ENCODE assay signal across 12 cellular contexts in genomic region chr9:34650816-34651215, GRCh38. TPM values are rescaled to one million over a fixed set of nuclear protein-coding genes. Genes with fewer than 3 reads are reported as not detected.
DNase-seq lines count a peak whose midpoint lies in the region; ATAC-seq, FAIRE-seq and TF ChIP-seq lines count a peak whose summit lies in the region.
"Had no signal": no experiment of that assay in that cellular context is flagged by ENCODE, and none has a peak within 500 bp of the region (broad histone marks: within the 10 kb centered on the region; RNA-seq: fewer than 3 reads in every experiment).

No MANE protein-coding gene starts in this region.

- H3F3A ChIP-seq in smooth muscle cell (ENCODE audit: low read depth): peaks cover 17% of the 10 kb centered on the region

- TF ChIP-seq CTCF in astrocyte of the spinal cord (IDR thresholded peaks at IDR 0.05; ENCODE audit: low read depth, low read length) (no peak), HepG2 (CRISPR knock-in tag; IDR thresholded peaks at IDR 0.05) (no peak), smooth muscle cell (IDR thresholded peaks at IDR 0.05; ENCODE audit: borderline replicate concordance, insufficient read depth, poor library complexity, severe bottlenecking) (no peak), lower leg skin (IDR thresholded peaks at IDR 0.05) (no peak)

- H2AFZ ChIP-seq in HepG2 (ENCODE audit: low read length) (no peak overlapping the region), smooth muscle cell (ENCODE audit: low read depth) (no peak overlapping the region)

- H3K27ac ChIP-seq in HepG2 (ENCODE audit: extremely low read length, insufficient read depth, low read length): peak overlapping the region; percentile 75
- peak overlapping the region; percentile 79 for H3K27ac ChIP-seq in smooth muscle cell (ENCODE audit: low read depth)

- H4K20me1 ChIP-seq in HepG2 (ENCODE audit: insufficient read depth, low read length): no peaks in the 10 kb centered on the region
- no peaks in the 10 kb centered on the region for H4K20me1 ChIP-seq in smooth muscle cell (ENCODE audit: low read depth)

- ATAC-seq in HepG2: no peak

- CTCF ChIA-PET in HepG2 (lab: Yijun Ruan, JAX; ENCODE audit: low intra/inter-chr PET ratio, low total read pairs): interaction anchor here (0.9 kb wide), 1 partner anchor 14 kb away, joined by 3 read pairs; no protein-coding TSS in a partner anchor

- BruUV-seq in HepG2 (replicated peaks; lab: Mats Ljungman, UMichigan): no TSS peak

- peak overlapping the region; percentile 68; the same call in 1 of the 2 replicates for H3K9ac ChIP-seq in HepG2 (ENCODE audit: insufficient read depth, low read depth, low read length)
- no peak overlapping the region for H3K9ac ChIP-seq in smooth muscle cell (ENCODE audit: low read depth)

- no peaks in the 10 kb centered on the region for H3K9me3 ChIP-seq in HepG2 (ENCODE audit: low read length)
- no peaks in the 10 kb centered on the region for H3K9me3 ChIP-seq in smooth muscle cell (replicated peaks; ENCODE audit: low read depth)

- H3K4me3 ChIP-seq in astrocyte of the spinal cord (ENCODE audit: low read depth, low read length) (no peak overlapping the region), HepG2 (replicated peaks in 1 of 3; ENCODE audit: insufficient read depth in 1 of 3, low read depth in 2 of 3, low read length in 3 of 3) (no peak overlapping the region), smooth muscle cell (no peak overlapping the region), lower leg skin (ENCODE audit: low read depth, poor library complexity, severe bottlenecking) (no peak overlapping the region)

- peaks cover 16% of the 10 kb centered on the region for H3K79me2 ChIP-seq in HepG2 (ENCODE audit: insufficient read depth, low read length)
- H3K79me2 ChIP-seq in smooth muscle cell (ENCODE audit: low read depth): peaks cover 21% of the 10 kb centered on the region

- POLR2A ChIA-PET in HepG2 (lab: Yijun Ruan, JAX): interaction anchor here (1.4 to 3.1 kb wide), 2 partner anchors 8 to 13 kb away, joined by 6 to 29 read pairs; partner anchors contain the start of gene SIGMAR1

- no peak for FAIRE-seq in HepG2 (lab: Jason Lieb, UNC)
- FAIRE-seq: bronchial epithelial cell had no signal

- no peak for TF ChIP-seq RAD21 in Ishikawa (IDR thresholded peaks at IDR 0.05; ENCODE audit: low read depth)
- TF ChIP-seq RAD21 in HepG2 (CRISPR knock-in tag; IDR thresholded peaks at IDR 0.05): no peak

- H3K36me3 ChIP-seq in HepG2 (replicated peaks in 1 of 2; ENCODE audit: control insufficient read depth in 1 of 2, insufficient read depth in 2 of 2, low read length in 2 of 2): peaks cover 8 to 18% of the 10 kb centered on the region in 2 experiments
- H3K36me3 ChIP-seq in smooth muscle cell (ENCODE audit: low read depth): no peaks in the 10 kb centered on the region

- peaks cover 62% of the 10 kb centered on the region for H3K4me1 ChIP-seq in HepG2 (ENCODE audit: insufficient read depth, low read length)
- peaks cover 27% of the 10 kb centered on the region for H3K4me1 ChIP-seq in smooth muscle cell (ENCODE audit: low read depth)

- TF ChIP-seq EP300 in Ishikawa (IDR thresholded peaks at IDR 0.05; ENCODE audit: borderline replicate concordance): no peak
- TF ChIP-seq EP300 in HepG2 (IDR thresholded peaks at IDR 0.05; ENCODE audit: low read depth in 2 of 2, low read length in 2 of 2): no peak
- TF ChIP-seq EP300 in HepG2 (CRISPR knock-in tag; IDR thresholded peaks at IDR 0.05; ENCODE audit: borderline replicate concordance): no peak

- 61% methylated on average over 5 of the region's 5 CpGs for WGBS in HepG2 (ENCODE audit: low lambda C conversion rate)
- 87% methylated on average over 5 of the region's 5 CpGs for WGBS in smooth muscle cell (ENCODE audit: low lambda C conversion rate)
- 46 to 73% methylated on average over 5 of the region's 5 CpGs for WGBS in lower leg skin, 2 donors

- in situ Hi-C loops in astrocyte of the spinal cord (cut with HindIII; ENCODE audit: low sequenced_read_pairs) (no loop called here), HepG2 (cut with HindIII; ENCODE audit: extremely low pct_ligation_motif_present, low pct_unique_long_range_greater_than_20kb) (no loop called here)

- DNase-seq in astrocyte of the spinal cord (ENCODE audit: low read depth, low spot score) (peak; percentile 52), HepG2 (ENCODE audit: low spot score) (no peak), smooth muscle cell (lab: John Stamatoyannopoulos, UW; ENCODE audit: unreplicated experiment) (no peak), CD1c-positive myeloid dendritic cell (ENCODE audit: extremely low spot score) (no peak), lower leg skin (ENCODE audit: low spot score in 2 of 2) (no peak), D341Med (ENCODE audit: low spot score) (no peak)
- DNase-seq in stimulated activated CD4-positive, alpha-beta T cell treated with anti-CD3 and anti-CD28 coated beads, Interleukin-4, amount 100 ng/mL, for 1 hour: no peak
- DNase-seq: NCI-H526 treated with DMSO at 0.1 percent for 48 hours; stimulated activated CD4-positive, alpha-beta T cell treated with anti-CD3 and anti-CD28 coated beads, Interleukin-12 subunit alpha, Interleukin-12 subunit beta, amount 100 ng/mL, for 4 hours; T-helper 2 cell had no signal

- peak overlapping the region; percentile 100 for H3K4me2 ChIP-seq in HepG2 (ENCODE audit: low read depth, low read length)
- peak overlapping the region; percentile 86 for H3K4me2 ChIP-seq in smooth muscle cell

- intact Hi-C loops in HepG2 (cut with micrococcal nuclease; ENCODE audit: unreplicated experiment): no loop called here
- intact Hi-C loops in lower leg skin (cut with DNase I; ENCODE audit: low total_unique reads): no loop called here

- H3K27me3 ChIP-seq in HepG2 (ENCODE audit: control insufficient read depth in 1 of 2, insufficient read depth in 2 of 2, low read length in 2 of 2) (no peaks in the 10 kb centered on the region; a peak in 3 of 5 replicates), smooth muscle cell (ENCODE audit: low read depth) (no peaks in the 10 kb centered on the region)

- TF ChIP-seq POLR2A in HepG2 (IDR thresholded peaks at IDR 0.05; ENCODE audit: insufficient read depth in 1 of 2, low read depth in 2 of 2, low read length in 2 of 2) (no peak), lower leg skin (IDR thresholded peaks at IDR 0.05) (no peak)

RNA-seq across cellular contexts. Expression of gene IL11RA, which starts 1.2 kb away (rescaled TPM):
- 0.83 and 2.0 TPM in 2 replicates for total RNA-seq in HepG2 (2016; rRNA removed; fragmentation: Illumina TruSeq; extraction: Trizol)
- 0.40 and 0.71 TPM in 2 replicates for total RNA-seq in HepG2 (2016; cell fraction: cytosol; rRNA removed; fragmentation: Illumina TruSeq; extraction: Trizol; ENCODE audit: low read depth)
- 0.43 and 2.2 TPM in 2 replicates for total RNA-seq in HepG2 (2016; cell fraction: insoluble cytoplasmic fraction; rRNA removed; fragmentation: Illumina TruSeq; extraction: Trizol)
- 0.65 and 1.2 TPM in 2 replicates for total RNA-seq in HepG2 (2016; cell fraction: membrane; rRNA removed; fragmentation: Illumina TruSeq; extraction: Trizol)
- total RNA-seq in HepG2 (2016; cell fraction: nucleus; rRNA removed; fragmentation: Illumina TruSeq; extraction: Trizol): 4.1 and 4.6 TPM in 2 replicates
- polyA plus RNA-seq in HepG2 (2011; rRNA removed): 4.2 and 5.8 TPM in 2 replicates
- 1.7 and 2.2 TPM in 2 replicates for polyA plus RNA-seq in HepG2 (2011; cell fraction: cytosol; rRNA removed)
- polyA plus RNA-seq in HepG2 (2011; cell fraction: nucleus; rRNA removed): 26.9 and 33.5 TPM in 2 replicates
- polyA plus RNA-seq in HepG2 (2012): 5.1 and 5.4 TPM in 2 replicates
- 0.33 and 0.60 TPM in 2 replicates for polyA plus RNA-seq in HepG2 (2016; cell fraction: cytosol; fragmentation: Illumina TruSeq; extraction: Trizol; ENCODE audit: low read depth)
- polyA plus RNA-seq in HepG2 (2016; cell fraction: insoluble cytoplasmic fraction; fragmentation: Illumina TruSeq; extraction: Trizol; ENCODE audit: low read depth): 0.62 and 1.0 TPM in 2 replicates
- polyA plus RNA-seq in HepG2 (2016; cell fraction: membrane; fragmentation: Illumina TruSeq; extraction: Trizol; ENCODE audit: low read depth): 0.48 and 0.87 TPM in 2 replicates
- polyA plus RNA-seq in HepG2 (2016; cell fraction: nucleus; fragmentation: Illumina TruSeq; extraction: Trizol; ENCODE audit: insufficient read depth, low read depth): 4.4 and 5.8 TPM in 2 replicates
- polyA minus RNA-seq in HepG2 (2011; rRNA and poly(A)+ RNA removed; ENCODE audit: low replicate concordance): 8.7 and 9.2 TPM in 2 replicates
- 1.4 and 2.2 TPM in 2 replicates for polyA minus RNA-seq in HepG2 (2011; cell fraction: cytosol; rRNA and poly(A)+ RNA removed)
- 9.5 and 16.4 TPM in 2 replicates for polyA minus RNA-seq in HepG2 (2011; cell fraction: nucleus; rRNA and poly(A)+ RNA removed)
- total RNA-seq in smooth muscle cell: 44.5 and 72.1 TPM in 2 replicates
- 69.8 and 99.8 TPM in 2 replicates for polyA plus RNA-seq in smooth muscle cell
- total RNA-seq in lower leg skin: 10 to 100 TPM; 27.7 to 37.7 (median 29.9) TPM

RNA-seq across cellular contexts. Expression of gene GALT, which starts 4.3 kb away (rescaled TPM):
- total RNA-seq in HepG2 (2016; rRNA removed; fragmentation: Illumina TruSeq; extraction: Trizol) (21.1 and 40.4 TPM in 2 replicates), smooth muscle cell (25.9 and 32.9 TPM in 2 replicates), lower leg skin (10 to 100 TPM; 41.2 to 84.9 (median 55.5) TPM)
- total RNA-seq in HepG2 (2016; cell fraction: cytosol; rRNA removed; fragmentation: Illumina TruSeq; extraction: Trizol; ENCODE audit: low read depth): 12.8 and 15.4 TPM in 2 replicates
- 21.8 and 38.8 TPM in 2 replicates for total RNA-seq in HepG2 (2016; cell fraction: insoluble cytoplasmic fraction; rRNA removed; fragmentation: Illumina TruSeq; extraction: Trizol)
- total RNA-seq in HepG2 (2016; cell fraction: membrane; rRNA removed; fragmentation: Illumina TruSeq; extraction: Trizol): 13.8 and 14.2 TPM in 2 replicates
- 46.8 and 57.0 TPM in 2 replicates for total RNA-seq in HepG2 (2016; cell fraction: nucleus; rRNA removed; fragmentation: Illumina TruSeq; extraction: Trizol)
- polyA plus RNA-seq in HepG2 (2011; rRNA removed) (46.3 and 51.3 TPM in 2 replicates), smooth muscle cell (46.4 and 52.2 TPM in 2 replicates)
- 11.4 and 15.3 TPM in 2 replicates for polyA plus RNA-seq in HepG2 (2011; cell fraction: cytosol; rRNA removed)
- 271 and 279 TPM in 2 replicates for polyA plus RNA-seq in HepG2 (2011; cell fraction: nucleus; rRNA removed)
- 32.1 and 38.4 TPM in 2 replicates for polyA plus RNA-seq in HepG2 (2012)
- polyA plus RNA-seq in HepG2 (2016; cell fraction: cytosol; fragmentation: Illumina TruSeq; extraction: Trizol; ENCODE audit: low read depth): 9.9 TPM in 2 replicates
- 26.1 and 30.6 TPM in 2 replicates for polyA plus RNA-seq in HepG2 (2016; cell fraction: insoluble cytoplasmic fraction; fragmentation: Illumina TruSeq; extraction: Trizol; ENCODE audit: low read depth)
- polyA plus RNA-seq in HepG2 (2016; cell fraction: membrane; fragmentation: Illumina TruSeq; extraction: Trizol; ENCODE audit: low read depth): 10.9 and 13.1 TPM in 2 replicates
- 91.9 and 92.7 TPM in 2 replicates for polyA plus RNA-seq in HepG2 (2016; cell fraction: nucleus; fragmentation: Illumina TruSeq; extraction: Trizol; ENCODE audit: insufficient read depth, low read depth)
- polyA minus RNA-seq in HepG2 (2011; rRNA and poly(A)+ RNA removed; ENCODE audit: low replicate concordance): 27.4 and 44.3 TPM in 2 replicates
- 4.0 and 5.6 TPM in 2 replicates for polyA minus RNA-seq in HepG2 (2011; cell fraction: cytosol; rRNA and poly(A)+ RNA removed)
- polyA minus RNA-seq in HepG2 (2011; cell fraction: nucleus; rRNA and poly(A)+ RNA removed): 68.1 and 83.3 TPM in 2 replicates

RNA-seq across cellular contexts. Expression of gene CCL27, which starts 11.6 kb away (rescaled TPM):
- total RNA-seq in HepG2 (2016; rRNA removed; fragmentation: Illumina TruSeq; extraction: Trizol) (not detected in 2 replicates), smooth muscle cell (3.6 TPM in 1 of 2 replicates, not detected in the other), lower leg skin (100 to 1,000 TPM; 199 to 301 (median 241) TPM)
- total RNA-seq in HepG2 (2016; cell fraction: cytosol; rRNA removed; fragmentation: Illumina TruSeq; extraction: Trizol; ENCODE audit: low read depth): not detected in 2 replicates
- total RNA-seq in HepG2 (2016; cell fraction: insoluble cytoplasmic fraction; rRNA removed; fragmentation: Illumina TruSeq; extraction: Trizol): not detected in 2 replicates
- total RNA-seq in HepG2 (2016; cell fraction: membrane; rRNA removed; fragmentation: Illumina TruSeq; extraction: Trizol): not detected in 2 replicates
- not detected in 2 replicates for total RNA-seq in HepG2 (2016; cell fraction: nucleus; rRNA removed; fragmentation: Illumina TruSeq; extraction: Trizol)
- polyA plus RNA-seq in HepG2 (2011; rRNA removed) (not detected in 2 replicates), smooth muscle cell (1.0 TPM in 2 replicates)
- 0.08 TPM in 1 of 2 replicates, not detected in the other for polyA plus RNA-seq in HepG2 (2011; cell fraction: cytosol; rRNA removed)
- polyA plus RNA-seq in HepG2 (2011; cell fraction: nucleus; rRNA removed): 0.35 TPM in 1 of 2 replicates, not detected in the other
- polyA plus RNA-seq in HepG2 (2012): not detected in 2 replicates
- polyA plus RNA-seq in HepG2 (2016; cell fraction: cytosol; fragmentation: Illumina TruSeq; extraction: Trizol; ENCODE audit: low read depth): not detected in 2 replicates
- not detected in 2 replicates for polyA plus RNA-seq in HepG2 (2016; cell fraction: insoluble cytoplasmic fraction; fragmentation: Illumina TruSeq; extraction: Trizol; ENCODE audit: low read depth)
- not detected in 2 replicates for polyA plus RNA-seq in HepG2 (2016; cell fraction: membrane; fragmentation: Illumina TruSeq; extraction: Trizol; ENCODE audit: low read depth)
- not detected in 2 replicates for polyA plus RNA-seq in HepG2 (2016; cell fraction: nucleus; fragmentation: Illumina TruSeq; extraction: Trizol; ENCODE audit: insufficient read depth, low read depth)
- polyA minus RNA-seq in HepG2 (2011; rRNA and poly(A)+ RNA removed; ENCODE audit: low replicate concordance): not detected in 2 replicates
- polyA minus RNA-seq in HepG2 (2011; cell fraction: cytosol; rRNA and poly(A)+ RNA removed): not detected in 2 replicates
- polyA minus RNA-seq in HepG2 (2011; cell fraction: nucleus; rRNA and poly(A)+ RNA removed): not detected in 2 replicates

RNA-seq across cellular contexts. Expression of gene SIGMAR1, which starts 13.2 kb away (rescaled TPM):
- total RNA-seq in HepG2 (2016; rRNA removed; fragmentation: Illumina TruSeq; extraction: Trizol) (28.5 and 60.8 TPM in 2 replicates), smooth muscle cell (99.6 and 105 TPM in 2 replicates), lower leg skin (100 to 1,000 TPM in 3 of 4 donors, 10 to 100 TPM in 1; 99.1 to 130 (median 107) TPM)
- 29.7 and 36.9 TPM in 2 replicates for total RNA-seq in HepG2 (2016; cell fraction: cytosol; rRNA removed; fragmentation: Illumina TruSeq; extraction: Trizol; ENCODE audit: low read depth)
- 27.0 and 60.5 TPM in 2 replicates for total RNA-seq in HepG2 (2016; cell fraction: insoluble cytoplasmic fraction; rRNA removed; fragmentation: Illumina TruSeq; extraction: Trizol)
- total RNA-seq in HepG2 (2016; cell fraction: membrane; rRNA removed; fragmentation: Illumina TruSeq; extraction: Trizol): 57.4 and 66.9 TPM in 2 replicates
- total RNA-seq in HepG2 (2016; cell fraction: nucleus; rRNA removed; fragmentation: Illumina TruSeq; extraction: Trizol): 47.9 and 57.4 TPM in 2 replicates
- polyA plus RNA-seq in HepG2 (2011; rRNA removed) (38.9 and 45.9 TPM in 2 replicates), smooth muscle cell (152 and 192 TPM in 2 replicates)
- 46.5 and 47.9 TPM in 2 replicates for polyA plus RNA-seq in HepG2 (2011; cell fraction: cytosol; rRNA removed)
- polyA plus RNA-seq in HepG2 (2011; cell fraction: nucleus; rRNA removed): 28.6 and 40.8 TPM in 2 replicates
- 57.8 and 68.0 TPM in 2 replicates for polyA plus RNA-seq in HepG2 (2012)
- polyA plus RNA-seq in HepG2 (2016; cell fraction: cytosol; fragmentation: Illumina TruSeq; extraction: Trizol; ENCODE audit: low read depth): 54.4 and 69.4 TPM in 2 replicates
- 55.2 and 61.1 TPM in 2 replicates for polyA plus RNA-seq in HepG2 (2016; cell fraction: insoluble cytoplasmic fraction; fragmentation: Illumina TruSeq; extraction: Trizol; ENCODE audit: low read depth)
- polyA plus RNA-seq in HepG2 (2016; cell fraction: membrane; fragmentation: Illumina TruSeq; extraction: Trizol; ENCODE audit: low read depth): 86.0 and 102 TPM in 2 replicates
- 131 and 132 TPM in 2 replicates for polyA plus RNA-seq in HepG2 (2016; cell fraction: nucleus; fragmentation: Illumina TruSeq; extraction: Trizol; ENCODE audit: insufficient read depth, low read depth)
- 71.0 and 231 TPM in 2 replicates for polyA minus RNA-seq in HepG2 (2011; rRNA and poly(A)+ RNA removed; ENCODE audit: low replicate concordance)
- polyA minus RNA-seq in HepG2 (2011; cell fraction: cytosol; rRNA and poly(A)+ RNA removed): 23.8 and 24.9 TPM in 2 replicates
- 13.3 and 18.3 TPM in 2 replicates for polyA minus RNA-seq in HepG2 (2011; cell fraction: nucleus; rRNA and poly(A)+ RNA removed)

RNA-seq across cellular contexts. Expression of gene ARID3C, which starts 21.9 kb away (rescaled TPM):
- not detected in 2 replicates for total RNA-seq in HepG2 (2016; rRNA removed; fragmentation: Illumina TruSeq; extraction: Trizol)
- total RNA-seq in HepG2 (2016; cell fraction: cytosol; rRNA removed; fragmentation: Illumina TruSeq; extraction: Trizol; ENCODE audit: low read depth): not detected in 2 replicates
- total RNA-seq in HepG2 (2016; cell fraction: insoluble cytoplasmic fraction; rRNA removed; fragmentation: Illumina TruSeq; extraction: Trizol): not detected in 2 replicates
- total RNA-seq in HepG2 (2016; cell fraction: membrane; rRNA removed; fragmentation: Illumina TruSeq; extraction: Trizol): not detected in 2 replicates
- not detected in 2 replicates for total RNA-seq in HepG2 (2016; cell fraction: nucleus; rRNA removed; fragmentation: Illumina TruSeq; extraction: Trizol)
- not detected in 2 replicates for polyA plus RNA-seq in HepG2 (2011; rRNA removed)
- polyA plus RNA-seq in HepG2 (2011; cell fraction: cytosol; rRNA removed): not detected in 2 replicates
- 0.17 and 0.34 TPM in 2 replicates for polyA plus RNA-seq in HepG2 (2011; cell fraction: nucleus; rRNA removed)
- 0.12 TPM in 1 of 2 replicates, not detected in the other for polyA plus RNA-seq in HepG2 (2012)
- not detected in 2 replicates for polyA plus RNA-seq in HepG2 (2016; cell fraction: cytosol; fragmentation: Illumina TruSeq; extraction: Trizol; ENCODE audit: low read depth)
- polyA plus RNA-seq in HepG2 (2016; cell fraction: insoluble cytoplasmic fraction; fragmentation: Illumina TruSeq; extraction: Trizol; ENCODE audit: low read depth): not detected in 2 replicates
- not detected in 2 replicates for polyA plus RNA-seq in HepG2 (2016; cell fraction: membrane; fragmentation: Illumina TruSeq; extraction: Trizol; ENCODE audit: low read depth)
- polyA plus RNA-seq in HepG2 (2016; cell fraction: nucleus; fragmentation: Illumina TruSeq; extraction: Trizol; ENCODE audit: insufficient read depth, low read depth): 0.45 TPM in 1 of 2 replicates, not detected in the other
- not detected in 2 replicates for polyA minus RNA-seq in HepG2 (2011; rRNA and poly(A)+ RNA removed; ENCODE audit: low replicate concordance)
- polyA minus RNA-seq in HepG2 (2011; cell fraction: cytosol; rRNA and poly(A)+ RNA removed): not detected in 2 replicates
- not detected in 2 replicates for polyA minus RNA-seq in HepG2 (2011; cell fraction: nucleus; rRNA and poly(A)+ RNA removed)
- not detected in 2 replicates for total RNA-seq in smooth muscle cell
- polyA plus RNA-seq in smooth muscle cell: 0.40 and 0.45 TPM in 2 replicates
- under 1 TPM in 2 of 4 donors, not detected in 2; 0.23 to 0.34 TPM for total RNA-seq in lower leg skin

Comparison
In these comparisons a context has a peak if more than half of its experiments do, and no peak if none do; other contexts are left out.
1. RNA of gene CCL27, which starts 11.6 kb away (total RNA-seq): 199 to 301 TPM in lower leg skin; 3.6 TPM in smooth muscle cell and not detected in HepG2; every median in the first group is over 10 times any median in the second.